Comparison of ENCODE assay signal across 17 cellular contexts in genomic region chr22:23836281-23836680, GRCh38. TPM values are rescaled to one million over a fixed set of nuclear protein-coding genes. Genes with fewer than 3 reads are reported as not detected.
DNase-seq lines count a peak whose midpoint lies in the region; ATAC-seq, FAIRE-seq and TF ChIP-seq lines count a peak whose summit lies in the region.
"Had no signal": no experiment of that assay in that cellular context is flagged by ENCODE, and none has a peak within 500 bp of the region (broad histone marks: within the 10 kb centered on the region; RNA-seq: fewer than 3 reads in every experiment).

No MANE protein-coding gene starts in this region.

- no peak for FAIRE-seq in GM12878 (lab: Jason Lieb, UNC)

- H3K56ac ChIP-seq in H9 (ENCODE audit: insufficient read length, low read depth, low read length) = no peak overlapping the region

- H4K8ac ChIP-seq in H9 (replicated peaks; ENCODE audit: insufficient read length, low read depth, low read length) = no peak overlapping the region

- H4K91ac ChIP-seq in H9 (ENCODE audit: insufficient read length, low read depth, low read length) = no peak overlapping the region

- no peak overlapping the region for H2AK5ac ChIP-seq in H9 (ENCODE audit: insufficient read length, low read length)

- H3K36me3 Mint-ChIP-seq in H9 (ENCODE audit: insufficient read depth in 1 of 3, low read depth in 3 of 3) (peaks cover 6 to 15% (median 13%) of the 10 kb centered on the region in 3 experiments; a peak in 6 of 7 replicates), progenitor cell of endocrine pancreas (ENCODE audit: insufficient read depth) (peaks cover 8% of the 10 kb centered on the region)

- no peak overlapping the region for H2BK120ac ChIP-seq in H9 (ENCODE audit: low read depth, low read length, poor library complexity, severe bottlenecking)

- H3K9me3 Mint-ChIP-seq in H9 (peaks cover 0 to 3% of the 10 kb centered on the region in 2 experiments; a peak in 1 of 5 replicates), progenitor cell of endocrine pancreas (ENCODE audit: low read depth) (no peaks in the 10 kb centered on the region)

- H3K27me3 Mint-ChIP-seq in H9 (ENCODE audit: low read depth) = peaks cover 21% of the 10 kb centered on the region
- H3K27me3 Mint-ChIP-seq in progenitor cell of endocrine pancreas = peaks cover 22% of the 10 kb centered on the region

- POLR2A ChIA-PET in GM12878 (lab: Charles Lee) = no interaction called here

- no peak overlapping the region for H3T11ph ChIP-seq in H9 (ENCODE audit: low read length)

- H3K4me3 ChIP-seq in BLaER1 treated with 17β-estradiol and CSF1 and Interleukin-3, amounts not matched to agents 10 nM and 100 nM = no peak overlapping the region
- no peak overlapping the region for H3K4me3 ChIP-seq in GM12878
- H3K4me3 ChIP-seq: esophagus muscularis mucosa, smooth muscle cell had no signal

- no CpG with 5 or more reads among the region's 5 CpGs for WGBS in H9 (ENCODE audit: extremely low coverage, insufficient read length, low lambda C conversion rate)
- WGBS in GM12878 (ENCODE audit: insufficient coverage, insufficient replicate concordance, low lambda C conversion rate, missing lambda C conversion rate) = 49% methylated on average over 5 of the region's 5 CpGs

- peak overlapping the region in 2 of 3 experiments; percentile 6 to 39; a peak in 2 of 7 replicates for H3K27ac Mint-ChIP-seq in H9
- H3K27ac Mint-ChIP-seq in progenitor cell of endocrine pancreas = peak overlapping the region; percentile 22

- H2BK5ac ChIP-seq in H9 (ENCODE audit: insufficient read length, low read length) = no peak overlapping the region

- H3K4me1 Mint-ChIP-seq in H9 (peaks cover 14 to 21% of the 10 kb centered on the region in 2 experiments), progenitor cell of endocrine pancreas (ENCODE audit: low read depth) (peaks cover 8% of the 10 kb centered on the region)

- intact Hi-C loops in GM12878 (cut with micrococcal nuclease; ENCODE audit: unreplicated experiment) = no loop called here

- no peak for TF ChIP-seq CTCF in H9 (conservative IDR thresholded peaks at IDR 0.05)
- TF ChIP-seq CTCF in GM12878 (IDR thresholded peaks at IDR 0.05 in 2 of 3, conservative IDR thresholded peaks at IDR 0.05 in 1 of 3; ENCODE audit: control insufficient read depth in 2 of 3, extremely low read depth in 1 of 3, insufficient read depth in 1 of 3, low read depth in 3 of 3, low read length in 3 of 3) = no peak
- no peak for TF ChIP-seq CTCF in progenitor cell of endocrine pancreas (IDR thresholded peaks at IDR 0.05; ENCODE audit: unreplicated experiment)

- H2BK20ac ChIP-seq in H9 (ENCODE audit: low read depth, low read length, poor library complexity, severe bottlenecking) = no peak overlapping the region

- H2AFZ ChIP-seq in H9 (ENCODE audit: low read length) (no peak overlapping the region), GM12878 (ENCODE audit: control insufficient read depth, low read depth, low read length) (no peak overlapping the region)

- TF ChIP-seq POLR2A in GM12878 (IDR thresholded peaks at IDR 0.05; ENCODE audit: low read depth, low read length) = peak; percentile 5; the same call in 1 of the 2 replicates

- H3K23me2 ChIP-seq in H9 (ENCODE audit: insufficient read length, low read depth, low read length, poor library complexity, severe bottlenecking) = peaks cover 6% of the 10 kb centered on the region

- H3K79me1 ChIP-seq in H9 (ENCODE audit: insufficient read depth, low read depth, low read length, poor library complexity, severe bottlenecking) = no peaks in the 10 kb centered on the region

- H3K14ac ChIP-seq in H9 (ENCODE audit: insufficient read depth, low read length) = no peak overlapping the region

- BruUV-seq in GM12878 (replicated peaks; lab: Mats Ljungman, UMichigan) = no TSS peak

- no peak for DNase-seq in H9
- DNase-seq in GM12878 (ENCODE audit: low read depth, low spot score) = no peak
- DNase-seq in progenitor cell of endocrine pancreas (ENCODE audit: low spot score, unreplicated experiment) = no peak
- DNase-seq in effector CD4-positive, alpha-beta T cell = no peak
- DNase-seq in NCI-H146 treated with DMSO at 0.1 percent for 48 hours (lab: John Stamatoyannopoulos, UW; ENCODE audit: unreplicated experiment) = no peak
- no peak for DNase-seq in hippocampal formation (lab: John Stamatoyannopoulos, UW)
- DNase-seq: cortex of kidney, HCEC 1CT, hypothalamus, NCI-H1092 treated with DMSO at 0.1 percent for 48 hours, NCI-H2171, WERI-Rb-1 had no signal

- TF ChIP-seq RAD21 in GM12878 (IDR thresholded peaks at IDR 0.05; ENCODE audit: insufficient read depth, low read depth, low read length) = no peak

- peak overlapping the region in 8 of 11 experiments; percentile 72 to 98 (median 94); a peak in 15 of 22 replicates for H3K4me2 ChIP-seq in BLaER1 treated with 17β-estradiol and CSF1 and Interleukin-3, amounts not matched to agents 10 nM and 100 nM
- H3K4me2 ChIP-seq in H9 (ENCODE audit: insufficient read depth, insufficient read length, low read length) = no peak overlapping the region
- H3K4me2 ChIP-seq in GM12878 (ENCODE audit: control insufficient read depth, insufficient read depth) = no peak overlapping the region
- H3K4me2 ChIP-seq: smooth muscle cell had no signal

- H3K4me3 Mint-ChIP-seq in H9 (peak overlapping the region in 1 of 2 experiments; percentile 48; a peak in 2 of 5 replicates), progenitor cell of endocrine pancreas (ENCODE audit: low read depth) (no peak overlapping the region)

- H3K9ac ChIP-seq in BLaER1 treated with 17β-estradiol and CSF1 and Interleukin-3, amounts not matched to agents 10 nM and 100 nM = peak overlapping the region in 7 of 11 experiments; percentile 24 to 76 (median 62); a peak in 11 of 22 replicates
- H3K9ac ChIP-seq in H9 (ENCODE audit: extremely low read depth, insufficient read length, low read length) (no peak overlapping the region), GM12878 (ENCODE audit: control insufficient read depth, insufficient read depth, low read length) (no peak overlapping the region)

- no peak overlapping the region for H2BK12ac ChIP-seq in H9 (ENCODE audit: insufficient read length, low read depth, low read length)

- peak overlapping the region in 1 of 11 experiments; percentile 44; a peak in 1 of 22 replicates for H3K27ac ChIP-seq in BLaER1 treated with 17β-estradiol and CSF1 and Interleukin-3, amounts not matched to agents 10 nM and 100 nM
- H3K27ac ChIP-seq in H9 (ENCODE audit: insufficient read length, low read depth, low read length) = no peak overlapping the region
- no peak overlapping the region for H3K27ac ChIP-seq in GM12878 (ENCODE audit: control insufficient read depth, insufficient read depth)

- no peak overlapping the region for H2BK15ac ChIP-seq in H9 (ENCODE audit: low read depth, low read length)

- no peak overlapping the region for H3K4ac ChIP-seq in H9 (ENCODE audit: low read depth, low read length)

- no peaks in the 10 kb centered on the region for H3K9me3 ChIP-seq in BLaER1 treated with 17β-estradiol and CSF1 and Interleukin-3, amounts not matched to agents 10 nM and 100 nM (replicated peaks in 1 of 11)
- H3K9me3 ChIP-seq in H9 (ENCODE audit: control insufficient read depth, low read depth, low read length) (no peaks in the 10 kb centered on the region), GM12878 (replicated peaks; ENCODE audit: control insufficient read depth, insufficient read depth, low read length) (no peaks in the 10 kb centered on the region)
- H3K9me3 ChIP-seq: esophagus muscularis mucosa had no signal

- SMC1A ChIA-PET in GM12878 (lab: Charles Lee; ENCODE audit: uncharacterized antibody, unreplicated experiment) = interaction anchor here (0.9 to 1.9 kb wide), 2 partner anchors 10 to 65 kb away, joined by 3 to 5 read pairs; no protein-coding TSS in a partner anchor

- peaks cover 20 to 73% (median 64%) of the 10 kb centered on the region in 11 experiments; a peak in 21 of 22 replicates for H4K20me1 ChIP-seq in BLaER1 treated with 17β-estradiol and CSF1 and Interleukin-3, amounts not matched to agents 10 nM and 100 nM
- no peaks in the 10 kb centered on the region for H4K20me1 ChIP-seq in H9 (ENCODE audit: control insufficient read depth, insufficient read depth, insufficient read length)
- no peaks in the 10 kb centered on the region for H4K20me1 ChIP-seq in GM12878 (ENCODE audit: control insufficient read depth, insufficient read depth)

- CTCF ChIA-PET in GM12878 (lab: Yijun Ruan, JAX) = interaction anchor here (1.7 to 3.7 kb wide), 2 partner anchors 13 to 65 kb away, joined by 6 to 12 read pairs; partner anchors contain the start of gene MMP11

- no peaks in the 10 kb centered on the region for H3K27me3 ChIP-seq in BLaER1 treated with 17β-estradiol and CSF1 and Interleukin-3, amounts not matched to agents 10 nM and 100 nM
- H3K27me3 ChIP-seq in H9 (ENCODE audit: insufficient read depth, low read length) (no peaks in the 10 kb centered on the region; the same call in 1 of the 2 replicates), GM12878 (replicated peaks in 1 of 2; ENCODE audit: control insufficient read depth in 2 of 2, insufficient read depth in 2 of 2, low read length in 1 of 2) (no peaks in the 10 kb centered on the region)
- H3K27me3 ChIP-seq: esophagus muscularis mucosa had no signal

- H3K36me3 ChIP-seq in BLaER1 treated with 17β-estradiol and CSF1 and Interleukin-3, amounts not matched to agents 10 nM and 100 nM = peaks cover 50 to 63% (median 53%) of the 10 kb centered on the region in 11 experiments
- H3K36me3 ChIP-seq in GM12878 (ENCODE audit: control insufficient read depth in 2 of 2, insufficient read depth in 2 of 2, low read length in 1 of 2) = peaks cover 11 to 42% of the 10 kb centered on the region in 2 experiments

- H3K79me2 ChIP-seq in H9 (ENCODE audit: insufficient read depth, low read length) (no peaks in the 10 kb centered on the region), GM12878 (ENCODE audit: control insufficient read depth, insufficient read depth, low read length) (no peaks in the 10 kb centered on the region; the same call in 1 of the 2 replicates)

- H3K4me1 ChIP-seq in BLaER1 treated with 17β-estradiol and CSF1 and Interleukin-3, amounts not matched to agents 10 nM and 100 nM = peaks cover 14 to 54% (median 48%) of the 10 kb centered on the region in 10 experiments
- H3K4me1 ChIP-seq in H9 (ENCODE audit: insufficient read depth, low read length) (no peaks in the 10 kb centered on the region; the same call in 1 of the 2 replicates), GM12878 (ENCODE audit: control insufficient read depth, insufficient read depth, low read length) (peaks cover 17% of the 10 kb centered on the region)

- RAD21 ChIA-PET in GM12878 (lab: Charles Lee; ENCODE audit: unreplicated experiment) = no interaction called here

- no peak overlapping the region for H4K5ac ChIP-seq in H9 (ENCODE audit: insufficient read length, low read depth, low read length)

- no peak for TF ChIP-seq EP300 in GM12878 (IDR thresholded peaks at IDR 0.05; ENCODE audit: borderline replicate concordance in 1 of 2, control insufficient read depth in 1 of 2, low read depth in 2 of 2, low read length in 2 of 2)

- in situ Hi-C loops in GM12878 (cut with MboI) = no loop called here

- ATAC-seq in GM12878 (no peak), GM21526 (IDR thresholded peaks at IDR 0.05; ENCODE audit: low FRiP score, unreplicated experiment) (no peak)
- ATAC-seq: left lobe of liver had no signal

- H3K18ac ChIP-seq in H9 (ENCODE audit: insufficient read length, low read depth, low read length) = no peak overlapping the region

- no peak overlapping the region for H3K23ac ChIP-seq in H9 (ENCODE audit: insufficient read length, low read depth, low read length)

RNA-seq across cellular contexts. Expression of gene DERL3, which starts 2.5 kb away (rescaled TPM):
- total RNA-seq in H9 (2021) (9.0 and 9.8 TPM in 2 replicates), GM12878 (2014; rRNA removed) (14.6 and 21.0 TPM in 2 replicates), GM12878 (2014; rRNA removed; fragmentation: Illumina TruSeq; extraction: Trizol) (8.7 and 9.4 TPM in 2 replicates), GM12878 (2021) (17.4 and 19.4 TPM in 2 replicates), progenitor cell of endocrine pancreas (1.5 and 2.8 TPM in 2 replicates)
- 10.6 and 12.5 TPM in 2 replicates for total RNA-seq in GM12878 (2013; cell fraction: nucleolus; rRNA removed)
- polyA plus RNA-seq in GM12878 (2011; ENCODE audit: low read depth) = 9.4 TPM
- polyA plus RNA-seq in GM12878 (2011; rRNA removed) (2.1 and 5.2 TPM in 2 replicates), GM12878 (2014; fragmentation: Illumina TruSeq; extraction: Trizol) (2.3 and 7.4 TPM in 2 replicates), GM12878 (2014; fragmentation: Nextera tagmentation; extraction: Ambion mirVana) (1 to 10 TPM; 4.1 to 6.4 TPM), GM12878 (2014; rRNA removed) (28.1 and 29.7 TPM in 2 replicates), GM12878 (2016; fragmentation: Nextera tagmentation; extraction: Ambion mirVana) (10 to 100 TPM; 49.1 to 52.4 TPM)
- polyA plus RNA-seq in GM12878 (2011; cell fraction: cytosol; rRNA removed) = 10.4 and 15.5 TPM in 2 replicates
- 29.8 and 30.3 TPM in 2 replicates for polyA plus RNA-seq in GM12878 (2011; cell fraction: nucleus; rRNA removed)
- 18.0 and 23.9 TPM in 2 replicates for polyA plus RNA-seq in GM12878 (2012)
- 1.8 and 4.4 TPM in 2 replicates for polyA minus RNA-seq in GM12878 (2011; rRNA and poly(A)+ RNA removed)
- 1.1 and 1.6 TPM in 2 replicates for polyA minus RNA-seq in GM12878 (2011; cell fraction: cytosol; rRNA and poly(A)+ RNA removed)
- polyA minus RNA-seq in GM12878 (2011; cell fraction: nucleus; rRNA and poly(A)+ RNA removed) = 3.3 and 4.9 TPM in 2 replicates
- total RNA-seq: esophagus muscularis mucosa had no signal

RNA-seq across cellular contexts. Expression of gene SLC2A11, which starts 21.4 kb away (rescaled TPM):
- total RNA-seq in H9 (2021) (12.1 and 15.0 TPM in 2 replicates), GM12878 (2014; rRNA removed) (10.5 and 13.0 TPM in 2 replicates), GM12878 (2014; rRNA removed; fragmentation: Illumina TruSeq; extraction: Trizol) (8.1 and 8.9 TPM in 2 replicates), GM12878 (2021) (12.2 and 15.7 TPM in 2 replicates), progenitor cell of endocrine pancreas (39.7 and 40.1 TPM in 2 replicates)
- total RNA-seq in GM12878 (2013; cell fraction: nucleolus; rRNA removed) = 25.2 and 25.7 TPM in 2 replicates
- 9.2 TPM for polyA plus RNA-seq in GM12878 (2011; ENCODE audit: low read depth)
- polyA plus RNA-seq in GM12878 (2011; rRNA removed) (7.5 and 8.4 TPM in 2 replicates), GM12878 (2014; fragmentation: Illumina TruSeq; extraction: Trizol) (8.6 and 13.3 TPM in 2 replicates), GM12878 (2014; fragmentation: Nextera tagmentation; extraction: Ambion mirVana) (1 to 10 TPM in 1 of 2 experiments, under 1 TPM in 1; 0.98 to 2.9 TPM), GM12878 (2014; rRNA removed) (17.7 and 18.3 TPM in 2 replicates), GM12878 (2016; fragmentation: Nextera tagmentation; extraction: Ambion mirVana) (1 to 10 TPM; 8.0 TPM)
- polyA plus RNA-seq in GM12878 (2011; cell fraction: cytosol; rRNA removed) = 7.6 and 11.5 TPM in 2 replicates
- polyA plus RNA-seq in GM12878 (2011; cell fraction: nucleus; rRNA removed) = 16.6 and 19.3 TPM in 2 replicates
- polyA plus RNA-seq in GM12878 (2012) = 12.9 and 18.4 TPM in 2 replicates
- 8.2 and 11.6 TPM in 2 replicates for polyA minus RNA-seq in GM12878 (2011; rRNA and poly(A)+ RNA removed)
- polyA minus RNA-seq in GM12878 (2011; cell fraction: cytosol; rRNA and poly(A)+ RNA removed) = 3.5 and 6.1 TPM in 2 replicates
- 7.7 and 10.9 TPM in 2 replicates for polyA minus RNA-seq in GM12878 (2011; cell fraction: nucleus; rRNA and poly(A)+ RNA removed)

RNA-seq across cellular contexts. Expression of gene SMARCB1, which starts 49.5 kb away (rescaled TPM):
- total RNA-seq in H9 (2021) = 132 and 136 TPM in 2 replicates
- 112 and 119 TPM in 2 replicates for total RNA-seq in GM12878 (2013; cell fraction: nucleolus; rRNA removed)
- 167 and 177 TPM in 2 replicates for total RNA-seq in GM12878 (2014; rRNA removed)
- total RNA-seq in GM12878 (2014; rRNA removed; fragmentation: Illumina TruSeq; extraction: Trizol) = 108 and 112 TPM in 2 replicates
- total RNA-seq in GM12878 (2021) = 179 and 185 TPM in 2 replicates
- polyA plus RNA-seq in GM12878 (2011; ENCODE audit: low read depth) = 81.1 TPM
- 183 and 187 TPM in 2 replicates for polyA plus RNA-seq in GM12878 (2011; rRNA removed)
- polyA plus RNA-seq in GM12878 (2011; cell fraction: cytosol; rRNA removed) = 136 and 163 TPM in 2 replicates
- polyA plus RNA-seq in GM12878 (2011; cell fraction: nucleus; rRNA removed) = 103 and 127 TPM in 2 replicates
- polyA plus RNA-seq in GM12878 (2012) = 150 and 176 TPM in 2 replicates
- 130 and 198 TPM in 2 replicates for polyA plus RNA-seq in GM12878 (2014; fragmentation: Illumina TruSeq; extraction: Trizol)
- polyA plus RNA-seq in GM12878 (2014; fragmentation: Nextera tagmentation; extraction: Ambion mirVana) = 10 to 100 TPM in 1 of 2 experiments, 1 to 10 TPM in 1; 9.1 to 17.9 TPM
- 215 and 239 TPM in 2 replicates for polyA plus RNA-seq in GM12878 (2014; rRNA removed)
- polyA plus RNA-seq in GM12878 (2016; fragmentation: Nextera tagmentation; extraction: Ambion mirVana) = 100 to 1,000 TPM; 192 to 207 TPM
- polyA minus RNA-seq in GM12878 (2011; rRNA and poly(A)+ RNA removed) = 104 and 119 TPM in 2 replicates
- 23.8 and 37.5 TPM in 2 replicates for polyA minus RNA-seq in GM12878 (2011; cell fraction: cytosol; rRNA and poly(A)+ RNA removed)
- polyA minus RNA-seq in GM12878 (2011; cell fraction: nucleus; rRNA and poly(A)+ RNA removed) = 26.4 and 66.3 TPM in 2 replicates
- 185 and 195 TPM in 2 replicates for total RNA-seq in progenitor cell of endocrine pancreas

RNA-seq across cellular contexts. Expression of gene MIF, which starts 57.9 kb away (rescaled TPM):
- total RNA-seq in H9 (2021) (1,068 and 1,091 TPM in 2 replicates), GM12878 (2014; rRNA removed) (737 and 939 TPM in 2 replicates), GM12878 (2014; rRNA removed; fragmentation: Illumina TruSeq; extraction: Trizol) (183 and 215 TPM in 2 replicates), GM12878 (2021) (1,146 and 1,222 TPM in 2 replicates), progenitor cell of endocrine pancreas (562 and 580 TPM in 2 replicates)
- 53.3 and 56.6 TPM in 2 replicates for total RNA-seq in GM12878 (2013; cell fraction: nucleolus; rRNA removed)
- polyA plus RNA-seq in GM12878 (2011; ENCODE audit: low read depth) = 548 TPM
- polyA plus RNA-seq in GM12878 (2011; rRNA removed) (233 and 593 TPM in 2 replicates), GM12878 (2014; fragmentation: Illumina TruSeq; extraction: Trizol) (5.2 and 37.7 TPM in 2 replicates), GM12878 (2014; fragmentation: Nextera tagmentation; extraction: Ambion mirVana) (100 to 1,000 TPM; 188 to 220 TPM), GM12878 (2014; rRNA removed) (1,025 and 1,355 TPM in 2 replicates), GM12878 (2016; fragmentation: Nextera tagmentation; extraction: Ambion mirVana) (1,000 to 10,000 TPM; 2,816 to 2,972 TPM)
- polyA plus RNA-seq in GM12878 (2011; cell fraction: cytosol; rRNA removed) = 608 and 1,158 TPM in 2 replicates
- polyA plus RNA-seq in GM12878 (2011; cell fraction: nucleus; rRNA removed) = 459 and 729 TPM in 2 replicates
- polyA plus RNA-seq in GM12878 (2012) = 1,086 and 1,453 TPM in 2 replicates
- polyA minus RNA-seq in GM12878 (2011; rRNA and poly(A)+ RNA removed) = 52.9 and 161 TPM in 2 replicates
- 306 and 426 TPM in 2 replicates for polyA minus RNA-seq in GM12878 (2011; cell fraction: cytosol; rRNA and poly(A)+ RNA removed)
- polyA minus RNA-seq in GM12878 (2011; cell fraction: nucleus; rRNA and poly(A)+ RNA removed) = 107 and 133 TPM in 2 replicates

Comparison
In these comparisons a context has a peak if more than half of its experiments do, and no peak if none do; other contexts are left out.
1. H3K4me2 ChIP-seq: peak in BLaER1 treated with 17β-estradiol and CSF1 and Interleukin-3, amounts not matched to agents 10 nM and 100 nM (8 of 11); none in H9 (single experiment) and GM12878 (single experiment).
2. H3K9ac ChIP-seq: peak in BLaER1 treated with 17β-estradiol and CSF1 and Interleukin-3, amounts not matched to agents 10 nM and 100 nM (7 of 11); none in H9 (single experiment) and GM12878 (single experiment).